7 cellular contexts compared by ENCODE assay signal in genomic region chr1:150067184-150068182, GRCh38. TPM values are rescaled to one million over a fixed set of nuclear protein-coding genes. Genes with fewer than 3 reads are reported as not detected.
DNase-seq lines count a peak whose midpoint lies in the region; ATAC-seq, FAIRE-seq and TF ChIP-seq lines count a peak whose summit lies in the region.

Gene VPS45 (plus strand): TSS chr1:150067776. CDS start chr1:150067858, 82 bp downstream.

- in situ Hi-C loops in brain microvascular endothelial cell (cut with HindIII; ENCODE audit: low pct_ligation_motif_present, low sequenced_read_pairs), result no loop called here

- TF ChIP-seq CTCF in brain microvascular endothelial cell (IDR thresholded peaks at IDR 0.05; ENCODE audit: low read depth, low read length, missing control alignments), result no peak

- ATAC-seq in HG03039 (IDR thresholded peaks at IDR 0.05; ENCODE audit: unreplicated experiment), result peak; percentile 79

- peak within 1 kb of the TSS; percentile 97 for H3K4me2 ChIP-seq in skeletal muscle satellite cell (ENCODE audit: low read length)

- peak; percentile 77 for DNase-seq in GM18507 (ENCODE audit: extremely low spot score, insufficient read length, low read depth)
- DNase-seq in NCI-H2107 treated with DMSO at 0.1 percent for 48 hours (lab: John Stamatoyannopoulos, UW; ENCODE audit: unreplicated experiment), result peak; percentile 93
- DNase-seq in UCSD-AML1 (lab: John Stamatoyannopoulos, UW; ENCODE audit: unreplicated experiment), result peak; percentile 87
- peak; percentile 87 for DNase-seq in brain microvascular endothelial cell

- H3K27ac ChIP-seq in brain microvascular endothelial cell, result peak within 1 kb of the TSS; percentile 90

- H3K4me3 ChIP-seq in brain microvascular endothelial cell (ENCODE audit: low read depth, low read length), result peak within 1 kb of the TSS; percentile 93
- H3K4me3 ChIP-seq in iPS-15b (ENCODE audit: low read depth, low read length), result peak within 1 kb of the TSS; percentile 90
- H3K4me3 ChIP-seq in skeletal muscle satellite cell (ENCODE audit: low read length), result peak within 1 kb of the TSS; percentile 88

- H3K27me3 ChIP-seq in brain microvascular endothelial cell (replicated peaks), result no peaks in the 10 kb centered on the region
- H3K27me3 ChIP-seq in iPS-15b (ENCODE audit: control insufficient read depth, insufficient read depth, low read length), result no peaks in the 10 kb centered on the region
- H3K27me3 ChIP-seq in skeletal muscle satellite cell (ENCODE audit: control insufficient read depth, insufficient read depth, low read length), result no peaks in the 10 kb centered on the region

- H3K36me3 ChIP-seq in brain microvascular endothelial cell (replicated peaks), result no peaks in the 10 kb centered on the region
- H3K36me3 ChIP-seq in iPS-15b (ENCODE audit: control insufficient read depth, insufficient read depth, low read length), result no peaks in the 10 kb centered on the region
- peaks cover 9% of the 10 kb centered on the region for H3K36me3 ChIP-seq in skeletal muscle satellite cell (ENCODE audit: insufficient read depth, low read length)

- H3K9ac ChIP-seq in iPS-15b (ENCODE audit: low read depth, low read length) (peak within 1 kb of the TSS; percentile 55), skeletal muscle satellite cell (ENCODE audit: low read depth, low read length) (peak within 1 kb of the TSS; percentile 94)

- H3K9me3 ChIP-seq in iPS-15b (ENCODE audit: control insufficient read depth, insufficient read depth, low read length) (no peaks in the 10 kb centered on the region), skeletal muscle satellite cell (replicated peaks; ENCODE audit: low read length) (no peaks in the 10 kb centered on the region)

- H3K4me1 ChIP-seq in iPS-15b (ENCODE audit: control insufficient read depth, insufficient read depth, low read length) (peaks cover 3% of the 10 kb centered on the region), skeletal muscle satellite cell (ENCODE audit: control insufficient read depth, insufficient read depth, low read length) (peaks cover 20% of the 10 kb centered on the region)

- FAIRE-seq in GM18507 (lab: Jason Lieb, UNC), result peak; percentile 81

RNA-seq across cellular contexts. Expression of gene VPS45, which starts in this region (rescaled TPM):
- 25.6 and 31.2 TPM in 2 replicates for total RNA-seq in skeletal muscle satellite cell (2012; rRNA removed)

Comparison
In these comparisons a context has a peak if more than half of its experiments do, and no peak if none do; other contexts are left out.
1. Peak in every context shown above with its lines: DNase-seq, ATAC-seq, H3K4me3 ChIP-seq and H3K27ac ChIP-seq.